ENCODE assay signal across 1 cellular context in the genomic region with DNA sequence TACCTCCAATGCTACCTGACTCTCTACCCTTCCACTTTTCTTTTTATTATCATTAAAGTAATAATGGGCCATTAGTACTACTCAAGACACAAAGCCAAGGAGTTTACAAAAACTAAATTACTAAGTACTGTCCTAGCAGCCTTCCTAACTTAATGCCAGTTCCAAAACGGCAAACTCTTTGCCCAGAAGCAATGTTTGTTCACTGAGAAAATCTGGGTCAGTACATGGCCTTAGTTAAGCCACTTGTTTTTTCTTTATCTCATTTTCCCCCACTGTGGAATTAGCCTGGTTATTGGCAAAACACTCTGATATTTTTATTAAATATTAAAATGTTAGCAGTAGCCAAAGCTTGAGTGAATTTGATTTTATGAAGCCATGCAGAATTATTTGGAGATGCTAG.
TF ChIP-seq lines count a peak whose summit lies in the region.

No MANE protein-coding gene starts in this region.

TF ChIP-seq in HepG2, 621 proteins besides CTCF, POLR2A, EP300 and RAD21 (continued from another document):
- TF ChIP-seq, protein P1, sequence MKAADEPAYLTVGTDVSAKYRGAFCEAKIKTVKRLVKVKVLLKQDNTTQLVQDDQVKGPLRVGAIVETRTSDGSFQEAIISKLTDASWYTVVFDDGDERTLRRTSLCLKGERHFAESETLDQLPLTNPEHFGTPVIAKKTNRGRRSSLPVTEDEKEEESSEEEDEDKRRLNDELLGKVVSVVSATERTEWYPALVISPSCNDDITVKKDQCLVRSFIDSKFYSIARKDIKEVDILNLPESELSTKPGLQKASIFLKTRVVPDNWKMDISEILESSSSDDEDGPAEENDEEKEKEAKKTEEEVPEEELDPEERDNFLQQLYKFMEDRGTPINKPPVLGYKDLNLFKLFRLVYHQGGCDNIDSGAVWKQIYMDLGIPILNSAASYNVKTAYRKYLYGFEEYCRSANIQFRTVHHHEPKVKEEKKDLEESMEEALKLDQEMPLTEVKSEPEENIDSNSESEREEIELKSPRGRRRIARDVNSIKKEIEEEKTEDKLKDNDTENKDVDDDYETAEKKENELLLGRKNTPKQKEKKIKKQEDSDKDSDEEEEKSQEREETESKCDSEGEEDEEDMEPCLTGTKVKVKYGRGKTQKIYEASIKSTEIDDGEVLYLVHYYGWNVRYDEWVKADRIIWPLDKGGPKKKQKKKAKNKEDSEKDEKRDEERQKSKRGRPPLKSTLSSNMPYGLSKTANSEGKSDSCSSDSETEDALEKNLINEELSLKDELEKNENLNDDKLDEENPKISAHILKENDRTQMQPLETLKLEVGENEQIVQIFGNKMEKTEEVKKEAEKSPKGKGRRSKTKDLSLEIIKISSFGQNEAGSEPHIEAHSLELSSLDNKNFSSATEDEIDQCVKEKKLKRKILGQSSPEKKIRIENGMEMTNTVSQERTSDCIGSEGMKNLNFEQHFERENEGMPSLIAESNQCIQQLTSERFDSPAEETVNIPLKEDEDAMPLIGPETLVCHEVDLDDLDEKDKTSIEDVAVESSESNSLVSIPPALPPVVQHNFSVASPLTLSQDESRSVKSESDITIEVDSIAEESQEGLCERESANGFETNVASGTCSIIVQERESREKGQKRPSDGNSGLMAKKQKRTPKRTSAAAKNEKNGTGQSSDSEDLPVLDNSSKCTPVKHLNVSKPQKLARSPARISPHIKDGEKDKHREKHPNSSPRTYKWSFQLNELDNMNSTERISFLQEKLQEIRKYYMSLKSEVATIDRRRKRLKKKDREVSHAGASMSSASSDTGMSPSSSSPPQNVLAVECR (CRISPR knock-in tag; IDR thresholded peaks at IDR 0.05; ENCODE audit: borderline replicate concordance) = no peak
- no peak for TF ChIP-seq PHF20 (CRISPR knock-in tag; IDR thresholded peaks at IDR 0.05)
- no peak for TF ChIP-seq GABPA (IDR thresholded peaks at IDR 0.05; ENCODE audit: low read depth, low read length)
- TF ChIP-seq GABPA (CRISPR knock-in tag; IDR thresholded peaks at IDR 0.05; ENCODE audit: low read depth) = no peak
- TF ChIP-seq IKZF5 (CRISPR knock-in tag; IDR thresholded peaks at IDR 0.05) = no peak
- no peak for TF ChIP-seq ZNF768 (CRISPR knock-in tag; IDR thresholded peaks at IDR 0.05)
- no peak for TF ChIP-seq ZNF260 (CRISPR knock-in tag; IDR thresholded peaks at IDR 0.05; ENCODE audit: borderline replicate concordance, low read depth)
- no peak for TF ChIP-seq MNT (IDR thresholded peaks at IDR 0.05)
- TF ChIP-seq ZNF460 (CRISPR knock-in tag; IDR thresholded peaks at IDR 0.05; ENCODE audit: borderline replicate concordance) = no peak
- TF ChIP-seq ZNF614 (CRISPR knock-in tag; IDR thresholded peaks at IDR 0.05; ENCODE audit: borderline replicate concordance) = no peak
- no peak for TF ChIP-seq ZNF282 (IDR thresholded peaks at IDR 0.05; ENCODE audit: partially characterized antibody)
- TF ChIP-seq ZFP82 (CRISPR knock-in tag; IDR thresholded peaks at IDR 0.05; ENCODE audit: borderline replicate concordance) = no peak
- no peak for TF ChIP-seq MAFG (CRISPR knock-in tag; IDR thresholded peaks at IDR 0.05)
- no peak for TF ChIP-seq ZNF160 (CRISPR knock-in tag; IDR thresholded peaks at IDR 0.05)
- TF ChIP-seq, protein P2, sequence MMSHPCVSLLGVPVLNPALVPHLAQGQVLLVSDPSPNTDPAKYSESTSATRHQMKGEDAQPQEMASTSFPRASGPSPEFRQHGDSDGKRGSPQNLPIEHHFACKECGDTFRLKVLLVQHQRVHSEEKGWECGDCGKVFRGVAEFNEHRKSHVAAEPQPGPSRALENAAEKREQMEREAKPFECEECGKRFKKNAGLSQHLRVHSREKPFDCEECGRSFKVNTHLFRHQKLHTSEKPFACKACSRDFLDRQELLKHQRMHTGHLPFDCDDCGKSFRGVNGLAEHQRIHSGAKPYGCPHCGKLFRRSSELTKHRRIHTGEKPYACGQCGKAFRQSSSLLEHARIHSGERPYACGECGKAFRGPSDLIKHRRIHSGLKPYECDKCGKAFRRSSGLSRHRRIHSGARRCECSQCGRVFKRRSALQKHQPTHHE (CRISPR knock-in tag; IDR thresholded peaks at IDR 0.05; ENCODE audit: borderline replicate concordance) = no peak
- no peak for TF ChIP-seq ZNF382 (CRISPR knock-in tag; IDR thresholded peaks at IDR 0.05; ENCODE audit: borderline replicate concordance)
